Comparison of ENCODE assay signal across 1 cellular context in the genomic region with DNA sequence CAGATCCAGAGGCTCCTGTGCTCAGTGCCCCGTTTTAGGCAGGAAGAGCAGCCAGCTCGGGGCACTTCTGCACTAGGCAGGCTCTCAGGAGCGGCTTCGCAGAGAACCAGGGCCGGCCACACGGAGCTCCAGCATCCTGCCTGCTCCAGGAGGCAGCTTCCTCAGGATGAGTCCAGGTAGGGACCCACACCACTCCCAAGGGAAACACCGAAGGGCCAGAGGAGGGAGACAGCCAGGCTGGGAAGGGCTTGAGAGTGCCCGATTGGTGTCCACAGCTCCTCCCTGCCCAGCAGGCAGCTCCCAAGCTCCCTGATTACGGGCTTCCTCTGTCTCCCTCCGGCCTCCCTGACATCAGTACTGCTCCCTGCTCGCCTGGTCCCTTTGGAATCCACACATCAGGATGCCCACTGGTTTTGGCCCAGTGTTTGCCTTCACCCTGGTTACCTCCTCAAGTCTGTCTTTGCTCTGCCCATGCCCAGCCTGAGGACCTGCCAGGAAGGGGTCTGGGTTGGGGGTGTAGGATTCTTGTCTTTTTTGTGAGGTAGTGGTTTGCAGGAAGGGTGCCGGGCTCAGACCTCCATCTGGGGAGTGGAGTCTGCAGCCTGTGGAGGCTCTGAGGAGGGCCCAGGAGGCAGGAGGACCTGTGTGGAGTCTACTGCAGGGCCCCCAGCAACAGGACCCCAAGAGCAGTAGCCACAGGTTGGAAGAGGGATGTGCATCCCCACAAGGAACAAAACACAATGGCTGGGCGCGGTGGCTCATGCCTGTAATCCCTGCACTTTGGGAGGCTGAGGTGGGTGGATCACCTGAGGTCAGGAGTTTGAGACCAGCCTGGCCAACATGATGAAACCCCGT.
TF ChIP-seq lines count a peak whose summit lies in the region.

No MANE protein-coding gene starts in this region.

TF ChIP-seq in IMR-90, 13 proteins besides CTCF, POLR2A, EP300 and RAD21:
- no peak for TF ChIP-seq RFX5 (IDR thresholded peaks at IDR 0.05; ENCODE audit: low read depth, low read length)
- TF ChIP-seq RCOR1 (IDR thresholded peaks at IDR 0.05; ENCODE audit: insufficient replicate concordance, low read length): no peak
- no peak for TF ChIP-seq NFE2L2 (IDR thresholded peaks at IDR 0.05; ENCODE audit: low read depth, low read length)
- TF ChIP-seq, protein P1, sequence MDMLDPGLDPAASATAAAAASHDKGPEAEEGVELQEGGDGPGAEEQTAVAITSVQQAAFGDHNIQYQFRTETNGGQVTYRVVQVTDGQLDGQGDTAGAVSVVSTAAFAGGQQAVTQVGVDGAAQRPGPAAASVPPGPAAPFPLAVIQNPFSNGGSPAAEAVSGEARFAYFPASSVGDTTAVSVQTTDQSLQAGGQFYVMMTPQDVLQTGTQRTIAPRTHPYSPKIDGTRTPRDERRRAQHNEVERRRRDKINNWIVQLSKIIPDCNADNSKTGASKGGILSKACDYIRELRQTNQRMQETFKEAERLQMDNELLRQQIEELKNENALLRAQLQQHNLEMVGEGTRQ (IDR thresholded peaks at IDR 0.05; ENCODE audit: low read depth, low read length): no peak
- no peak for TF ChIP-seq MAZ (IDR thresholded peaks at IDR 0.05; ENCODE audit: borderline replicate concordance, low read depth, low read length)
- TF ChIP-seq FOS (IDR thresholded peaks at IDR 0.05; ENCODE audit: low read depth, low read length): no peak
- TF ChIP-seq BHLHE40 (IDR thresholded peaks at IDR 0.05; ENCODE audit: low read depth, low read length): no peak
- no peak for TF ChIP-seq CEBPB (IDR thresholded peaks at IDR 0.05; ENCODE audit: low read depth, low read length)
- TF ChIP-seq SMC3 (IDR thresholded peaks at IDR 0.05; ENCODE audit: low read depth, low read length): no peak
- TF ChIP-seq CHD1 (IDR thresholded peaks at IDR 0.05; ENCODE audit: low read depth, low read length): no peak
- no peak for TF ChIP-seq MAFK (IDR thresholded peaks at IDR 0.05; ENCODE audit: low read depth, low read length)
TF ChIP-seq in IMR-90: peak in this region for 0.
